10 cellular contexts compared by ENCODE assay signal in genomic region chr2:239308696-239309397, GRCh38.
DNase-seq lines count a peak whose midpoint lies in the region; ATAC-seq, FAIRE-seq and TF ChIP-seq lines count a peak whose summit lies in the region.
"Had no signal": no experiment of that assay in that cellular context is flagged by ENCODE, and none has a peak within 500 bp of the region (broad histone marks: within the 10 kb centered on the region; RNA-seq: fewer than 3 reads in every experiment).

No MANE protein-coding gene starts in this region.

- no peak for TF ChIP-seq POLR2A in stomach (IDR thresholded peaks at IDR 0.05)

- FAIRE-seq in kidney (lab: Jason Lieb, UNC), result no peak

- H3K27ac Mint-ChIP-seq in chondrocyte (ENCODE audit: unreplicated experiment), result peak overlapping the region; percentile 28

- no peaks in the 10 kb centered on the region for H3K9me3 ChIP-seq in kidney (ENCODE audit: control insufficient read depth in 1 of 2, low read length in 2 of 2)
- no peaks in the 10 kb centered on the region for H3K9me3 ChIP-seq in stomach

- H3K36me3 ChIP-seq in kidney (ENCODE audit: control insufficient read depth in 1 of 2, insufficient read depth in 2 of 2, low read length in 2 of 2), result no peaks in the 10 kb centered on the region
- H3K36me3 ChIP-seq in stomach, result peaks cover 0 to 4% (median 0%) of the 10 kb centered on the region in 4 donors

- H3K4me3 ChIP-seq in HFF-Myc (replicated peaks; ENCODE audit: low read depth, low read length) (peak overlapping the region; percentile 30), kidney (ENCODE audit: low read length in 2 of 2) (peak overlapping the region; percentile 39 to 45), stomach (peak overlapping the region; percentile 38 to 41 (median 38))

- no peaks in the 10 kb centered on the region for H3K27me3 Mint-ChIP-seq in chondrocyte (ENCODE audit: low read depth)

- no peaks in the 10 kb centered on the region for H3K9me3 Mint-ChIP-seq in chondrocyte (ENCODE audit: low read depth)
- H3K9me3 Mint-ChIP-seq: activated T-cell treated with anti-CD3 and anti-CD28 coated beads, Interleukin-2, amount 50 U/mL, for 4 hours had no signal

- peak; percentile 62 for DNase-seq in HFF-Myc (ENCODE audit: extremely low read depth, low read depth)
- DNase-seq in chondrocyte (ENCODE audit: low spot score), result peak; percentile 80
- peak; percentile 66 for DNase-seq in kidney
- DNase-seq in stomach, result peak; percentile 25
- DNase-seq in DMS53 treated with DMSO at 0.1 percent for 48 hours (lab: John Stamatoyannopoulos, UW; ENCODE audit: unreplicated experiment), result no peak
- DNase-seq in NCI-H748 (lab: John Stamatoyannopoulos, UW; ENCODE audit: unreplicated experiment), result no peak
- DNase-seq: activated T-cell treated with anti-CD3 and anti-CD28 coated beads, Interleukin-2, amount 50 U/mL, for 4 hours; Karpas-422 had no signal

- ATAC-seq in HG03571 (IDR thresholded peaks at IDR 0.05; ENCODE audit: unreplicated experiment), result no peak
- no peak for ATAC-seq in HG02759 (IDR thresholded peaks at IDR 0.05; ENCODE audit: unreplicated experiment)
- ATAC-seq: activated T-cell treated with anti-CD3 and anti-CD28 coated beads, Interleukin-2, amount 50 U/mL, for 4 hours had no signal

- peak overlapping the region; percentile 46 for H3K4me3 Mint-ChIP-seq in chondrocyte (ENCODE audit: unreplicated experiment)
- H3K4me3 Mint-ChIP-seq: activated T-cell treated with anti-CD3 and anti-CD28 coated beads, Interleukin-2, amount 50 U/mL, for 4 hours had no signal

- TF ChIP-seq CTCF in HFF-Myc (IDR thresholded peaks at IDR 0.05; ENCODE audit: low read depth, low read length, missing control alignments) (no peak), chondrocyte (IDR thresholded peaks at IDR 0.05) (no peak), kidney (IDR thresholded peaks at IDR 0.05; ENCODE audit: borderline replicate concordance, extremely low read depth, insufficient read depth) (no peak), stomach (IDR thresholded peaks at IDR 0.05) (no peak)

- H3K27ac ChIP-seq in kidney (ENCODE audit: low read depth in 2 of 2, low read length in 2 of 2) (peak overlapping the region; percentile 55 to 66), stomach (peak overlapping the region; percentile 39 to 86 (median 74))

- H3K36me3 Mint-ChIP-seq in chondrocyte (ENCODE audit: low read depth), result no peaks in the 10 kb centered on the region

- H3K27me3 ChIP-seq in stomach, result no peaks in the 10 kb centered on the region

- intact Hi-C loops in kidney (cut with DNase I) (no loop called here), stomach (cut with DNase I; ENCODE audit: low total_unique reads) (no loop called here)

- WGBS in stomach, 5 donors, result 62 to 69% (median 66%) methylated on average over 29 to 32 of the region's 32 CpGs

- TF ChIP-seq EP300 in stomach (IDR thresholded peaks at IDR 0.05), result no peak

- peaks cover 20% of the 10 kb centered on the region for H3K4me1 Mint-ChIP-seq in chondrocyte (ENCODE audit: low read depth)

- peaks cover 5 to 17% of the 10 kb centered on the region in 2 donors for H3K4me1 ChIP-seq in kidney (ENCODE audit: control insufficient read depth in 1 of 2, insufficient read depth in 1 of 2, low read depth in 1 of 2, low read length in 2 of 2)
- peaks cover 29 to 93% (median 67%) of the 10 kb centered on the region in 4 donors for H3K4me1 ChIP-seq in stomach

- H3K9ac ChIP-seq in kidney (ENCODE audit: low read length in 2 of 2), result peak overlapping the region in 1 of 2 donors; percentile 46

Comparison
In these comparisons a context has a peak if more than half of its experiments do, and no peak if none do; other contexts are left out.
1. DNase-seq: peak in HFF-Myc (single experiment), chondrocyte (single experiment), kidney (single experiment) and stomach (single experiment); none in DMS53 treated with DMSO at 0.1 percent for 48 hours (single experiment) and NCI-H748 (single experiment).
2. Peak in every context shown above with its lines, with median percentiles within 50 percentile points of each other: H3K4me3 ChIP-seq.